ENCODE assay signal across 18 cellular contexts in genomic region chr11:8095356-8095755, GRCh38. TPM values are rescaled to one million over a fixed set of nuclear protein-coding genes. Genes with fewer than 3 reads are reported as not detected.
"Had no signal": no experiment of that assay in that cellular context is flagged by ENCODE, and none has a peak within 500 bp of the region (broad histone marks: within the 10 kb centered on the region; RNA-seq: fewer than 3 reads in every experiment).

No MANE protein-coding gene starts in this region.

- H3K27me3 Mint-ChIP-seq: activated B cell treated with CpG ODN at 0.5 μM for 24 hours; activated CD4-positive, alpha-beta T cell treated with anti-CD3 and anti-CD28 coated beads, Interleukin-2, amount 10 ng/mL, durations not matched to agents 24 days and 14 days; activated naive CD8-positive, alpha-beta T cell treated with anti-CD3 and anti-CD28 coated beads for 36 hours; activated T-cell treated with anti-CD3 and anti-CD28 coated beads, Interleukin-2, amount 50 U/mL, for 24 hours; dendritic cell treated with granulocyte-macrophage colony-stimulating factor and Interleukin-4, amounts not matched to agents 40 ng/mL and 50 ng/mL, for 4 days; effector memory CD8-positive, alpha-beta T cell; naive thymus-derived CD4-positive, alpha-beta T cell; type B pancreatic cell had no signal

- H3K27ac Mint-ChIP-seq: activated B cell treated with CpG ODN at 0.5 μM for 24 hours; activated CD4-positive, alpha-beta T cell treated with anti-CD3 and anti-CD28 coated beads, Interleukin-2, amount 10 ng/mL, durations not matched to agents 24 days and 14 days; activated naive CD8-positive, alpha-beta T cell treated with anti-CD3 and anti-CD28 coated beads for 36 hours; activated T-cell treated with anti-CD3 and anti-CD28 coated beads, Interleukin-2, amount 50 U/mL, for 24 hours; dendritic cell treated with granulocyte-macrophage colony-stimulating factor and Interleukin-4, amounts not matched to agents 40 ng/mL and 50 ng/mL, for 4 days; effector memory CD8-positive, alpha-beta T cell; T-helper 2 cell treated with Interferon-gamma antibody and Interleukin-4, amounts not matched to agents 5 μg/mL and 100 μg/mL, for 36 hours; type B pancreatic cell had no signal

- H3K27ac ChIP-seq: epithelial cell of prostate, neutrophil, suprapubic skin had no signal

- H3K9me3 ChIP-seq: mucosa of descending colon, neutrophil, suprapubic skin had no signal

- H3K36me3 ChIP-seq: neutrophil had no signal

- H3K4me1 Mint-ChIP-seq: activated B cell treated with CpG ODN at 0.5 μM for 24 hours had no signal

- ATAC-seq: effector memory CD8-positive, alpha-beta T cell; mucosa of descending colon; naive thymus-derived CD4-positive, alpha-beta T cell; stimulated activated naive CD8-positive, alpha-beta T cell treated with anti-CD3 and anti-CD28 coated beads, Interleukin-15, Interleukin-2, amounts not matched to agents 100 U/mL and 50 U/mL, for 24 hours had no signal

- H3K4me3 Mint-ChIP-seq: activated B cell treated with CpG ODN at 0.5 μM for 24 hours; activated CD4-positive, alpha-beta T cell treated with anti-CD3 and anti-CD28 coated beads, Interleukin-2, amount 10 ng/mL, durations not matched to agents 24 days and 14 days; activated naive CD8-positive, alpha-beta T cell treated with anti-CD3 and anti-CD28 coated beads for 36 hours; activated T-cell treated with anti-CD3 and anti-CD28 coated beads, Interleukin-2, amount 50 U/mL, for 24 hours; dendritic cell treated with granulocyte-macrophage colony-stimulating factor and Interleukin-4, amounts not matched to agents 40 ng/mL and 50 ng/mL, for 4 days; effector memory CD8-positive, alpha-beta T cell; naive thymus-derived CD4-positive, alpha-beta T cell; T-helper 2 cell treated with Interferon-gamma antibody and Interleukin-4, amounts not matched to agents 5 μg/mL and 100 μg/mL, for 36 hours; type B pancreatic cell had no signal

- H3K27me3 ChIP-seq: neutrophil, suprapubic skin had no signal

- H3K4me3 ChIP-seq: mucosa of descending colon, suprapubic skin had no signal

- DNase-seq: activated B cell treated with CpG ODN at 0.5 μM for 24 hours; activated CD4-positive, alpha-beta T cell treated with anti-CD3 and anti-CD28 coated beads, Interleukin-2, amount 10 ng/mL, durations not matched to agents 24 days and 14 days; activated gamma-delta T cell; activated naive CD8-positive, alpha-beta T cell treated with anti-CD3 and anti-CD28 coated beads for 36 hours; activated T-cell treated with anti-CD3 and anti-CD28 coated beads, Interleukin-2, amount 50 U/mL, for 24 hours; cerebellar nuclear complex; effector memory CD8-positive, alpha-beta T cell; mucosa of descending colon; retina; stimulated activated CD4-positive, alpha-beta T cell treated with anti-CD3 and anti-CD28 coated beads, Interleukin-4, amount 100 ng/mL, for 4 hours; stimulated activated naive CD8-positive, alpha-beta T cell treated with anti-CD3 and anti-CD28 coated beads, Interleukin-15, Interleukin-2, amounts not matched to agents 100 U/mL and 50 U/mL, for 24 hours had no signal

- H3K9me3 Mint-ChIP-seq: activated B cell treated with CpG ODN at 0.5 μM for 24 hours; activated CD4-positive, alpha-beta T cell treated with anti-CD3 and anti-CD28 coated beads, Interleukin-2, amount 10 ng/mL, durations not matched to agents 24 days and 14 days; activated naive CD8-positive, alpha-beta T cell treated with anti-CD3 and anti-CD28 coated beads for 36 hours; activated T-cell treated with anti-CD3 and anti-CD28 coated beads, Interleukin-2, amount 50 U/mL, for 24 hours; dendritic cell treated with granulocyte-macrophage colony-stimulating factor and Interleukin-4, amounts not matched to agents 40 ng/mL and 50 ng/mL, for 4 days; effector memory CD8-positive, alpha-beta T cell; naive thymus-derived CD4-positive, alpha-beta T cell; T-helper 2 cell treated with Interferon-gamma antibody and Interleukin-4, amounts not matched to agents 5 μg/mL and 100 μg/mL, for 36 hours; type B pancreatic cell had no signal

- H3K36me3 Mint-ChIP-seq: activated naive CD8-positive, alpha-beta T cell treated with anti-CD3 and anti-CD28 coated beads for 36 hours; naive thymus-derived CD4-positive, alpha-beta T cell had no signal

RNA-seq across cellular contexts. Expression of gene TUB, which starts 14.3 kb away (rescaled TPM):
- total RNA-seq: activated B cell treated with CpG ODN at 0.5 μM for 24 hours had no signal
